Comparison of ENCODE assay signal across 11 cellular contexts in genomic region chr7:131238260-131238940, GRCh38.
DNase-seq lines count a peak whose midpoint lies in the region; ATAC-seq and TF ChIP-seq lines count a peak whose summit lies in the region.
"Had no signal": no experiment of that assay in that cellular context is flagged by ENCODE, and none has a peak within 500 bp of the region (broad histone marks: within the 10 kb centered on the region; RNA-seq: fewer than 3 reads in every experiment).

No MANE protein-coding gene starts in this region.

- peak overlapping the region; percentile 65 for H3K27ac ChIP-seq in brain microvascular endothelial cell
- peak overlapping the region; percentile 3 for H3K27ac ChIP-seq in mesenchymal stem cell (ENCODE audit: low read length, poor library complexity, severe bottlenecking)

- no peak overlapping the region for H2BK120ac ChIP-seq in mesenchymal stem cell (ENCODE audit: low read depth, low read length)

- peak overlapping the region; percentile 23 for H3K9ac ChIP-seq in mesenchymal stem cell (ENCODE audit: low read length)

- H3K4me2 ChIP-seq in mesenchymal stem cell (ENCODE audit: low read length, poor library complexity, severe bottlenecking), result no peak overlapping the region

- no peak overlapping the region for H4K91ac ChIP-seq in mesenchymal stem cell (ENCODE audit: low read length)

- no peak overlapping the region for H2BK12ac ChIP-seq in mesenchymal stem cell (ENCODE audit: low read length in 2 of 2)

- H3K27me3 ChIP-seq in brain microvascular endothelial cell (replicated peaks) (no peaks in the 10 kb centered on the region), mesenchymal stem cell (ENCODE audit: control insufficient read depth in 1 of 2, insufficient read depth in 1 of 2, low read length in 2 of 2) (no peaks in the 10 kb centered on the region)

- peaks cover 1% of the 10 kb centered on the region for H3K4me1 ChIP-seq in mesenchymal stem cell (ENCODE audit: control insufficient read depth, insufficient read depth, low read depth, low read length)

- no peak overlapping the region for H2BK5ac ChIP-seq in mesenchymal stem cell (ENCODE audit: low read depth, low read length, poor library complexity, severe bottlenecking)

- no peak overlapping the region for H3K4me3 ChIP-seq in brain microvascular endothelial cell (ENCODE audit: low read depth, low read length)
- no peak overlapping the region for H3K4me3 ChIP-seq in mesenchymal stem cell (ENCODE audit: insufficient read depth in 1 of 2, low read depth in 1 of 2, low read length in 2 of 2)

- no peak overlapping the region for H3K23ac ChIP-seq in mesenchymal stem cell (ENCODE audit: low read length in 2 of 2)

- peak overlapping the region; percentile 15 to 47 for H3K4ac ChIP-seq in mesenchymal stem cell (ENCODE audit: low read depth in 1 of 2, low read length in 2 of 2)

- in situ Hi-C loops in Caki2 (cut with HindIII; ENCODE audit: low pct_unique_long_range_greater_than_20kb, low sequenced_read_pairs) (no loop called here), brain microvascular endothelial cell (cut with HindIII; ENCODE audit: low pct_ligation_motif_present, low sequenced_read_pairs) (no loop called here)

- peak; percentile 60 for DNase-seq in Caki2 (ENCODE audit: low read depth)
- peak; percentile 84 for DNase-seq in MV-4-11 (lab: John Stamatoyannopoulos, UW)
- DNase-seq in brain microvascular endothelial cell, result peak; percentile 77
- DNase-seq in mesenchymal stem cell, result peak; percentile 89
- no peak for DNase-seq in GM20000 (ENCODE audit: low spot score)
- DNase-seq in hippocampal formation (lab: John Stamatoyannopoulos, UW), result no peak
- no peak for DNase-seq in activated CD4-positive, alpha-beta T cell treated with anti-CD3 and anti-CD28 coated beads for 1 hour
- DNase-seq: activated T-cell treated with anti-CD3 and anti-CD28 coated beads, Interleukin-2, amount 50 U/mL, for 24 hours; NCI-H1417 treated with DMSO at 0.1 percent for 48 hours; stimulated activated CD4-positive, alpha-beta T cell treated with anti-CD3 and anti-CD28 coated beads, Interleukin-2, amount 100 ng/mL, for 24 hours had no signal

- 57% methylated on average over 1 of the region's 2 CpGs for WGBS in mesenchymal stem cell

- H2AK5ac ChIP-seq in mesenchymal stem cell (ENCODE audit: low read length, severe bottlenecking), result no peak overlapping the region

- H3K79me1 ChIP-seq in mesenchymal stem cell (replicated peaks; ENCODE audit: low read length, poor library complexity, severe bottlenecking), result no peaks in the 10 kb centered on the region

- H3K9me3 ChIP-seq in mesenchymal stem cell (ENCODE audit: control insufficient read depth, low read length), result no peaks in the 10 kb centered on the region

- H4K8ac ChIP-seq in mesenchymal stem cell (ENCODE audit: low read length), result no peak overlapping the region

- no peak overlapping the region for H3K14ac ChIP-seq in mesenchymal stem cell (ENCODE audit: low read length in 2 of 2)

- no peaks in the 10 kb centered on the region for H3K36me3 ChIP-seq in brain microvascular endothelial cell (replicated peaks)
- no peaks in the 10 kb centered on the region for H3K36me3 ChIP-seq in mesenchymal stem cell (ENCODE audit: control insufficient read depth in 1 of 2, insufficient read depth in 2 of 2, low read depth in 1 of 2, low read length in 2 of 2)

- no peak overlapping the region for H2AFZ ChIP-seq in mesenchymal stem cell (ENCODE audit: low read depth, low read length)

- no peak overlapping the region for H2BK15ac ChIP-seq in mesenchymal stem cell (ENCODE audit: low read depth, poor library complexity, severe bottlenecking)

- ATAC-seq in GM19395 (IDR thresholded peaks at IDR 0.05; ENCODE audit: unreplicated experiment), result no peak

- no peak for TF ChIP-seq CTCF in brain microvascular endothelial cell (IDR thresholded peaks at IDR 0.05; ENCODE audit: low read depth, low read length, missing control alignments)
- TF ChIP-seq CTCF in GM20000 (IDR thresholded peaks at IDR 0.05; ENCODE audit: extremely low read depth, missing control alignments), result no peak

- peak overlapping the region; percentile 18 to 34 for H3K18ac ChIP-seq in mesenchymal stem cell (ENCODE audit: low read depth in 1 of 2, low read length in 2 of 2)

Comparison
In these comparisons a context has a peak if more than half of its experiments do, and no peak if none do; other contexts are left out.
1. DNase-seq: peak in Caki2 (single experiment), MV-4-11 (single experiment), brain microvascular endothelial cell (single experiment) and mesenchymal stem cell (single experiment); none in GM20000 (single experiment), hippocampal formation (0 of 2) and activated CD4-positive, alpha-beta T cell treated with anti-CD3 and anti-CD28 coated beads for 1 hour (single experiment).